8 cellular contexts compared by ENCODE assay signal in the genomic region with DNA sequence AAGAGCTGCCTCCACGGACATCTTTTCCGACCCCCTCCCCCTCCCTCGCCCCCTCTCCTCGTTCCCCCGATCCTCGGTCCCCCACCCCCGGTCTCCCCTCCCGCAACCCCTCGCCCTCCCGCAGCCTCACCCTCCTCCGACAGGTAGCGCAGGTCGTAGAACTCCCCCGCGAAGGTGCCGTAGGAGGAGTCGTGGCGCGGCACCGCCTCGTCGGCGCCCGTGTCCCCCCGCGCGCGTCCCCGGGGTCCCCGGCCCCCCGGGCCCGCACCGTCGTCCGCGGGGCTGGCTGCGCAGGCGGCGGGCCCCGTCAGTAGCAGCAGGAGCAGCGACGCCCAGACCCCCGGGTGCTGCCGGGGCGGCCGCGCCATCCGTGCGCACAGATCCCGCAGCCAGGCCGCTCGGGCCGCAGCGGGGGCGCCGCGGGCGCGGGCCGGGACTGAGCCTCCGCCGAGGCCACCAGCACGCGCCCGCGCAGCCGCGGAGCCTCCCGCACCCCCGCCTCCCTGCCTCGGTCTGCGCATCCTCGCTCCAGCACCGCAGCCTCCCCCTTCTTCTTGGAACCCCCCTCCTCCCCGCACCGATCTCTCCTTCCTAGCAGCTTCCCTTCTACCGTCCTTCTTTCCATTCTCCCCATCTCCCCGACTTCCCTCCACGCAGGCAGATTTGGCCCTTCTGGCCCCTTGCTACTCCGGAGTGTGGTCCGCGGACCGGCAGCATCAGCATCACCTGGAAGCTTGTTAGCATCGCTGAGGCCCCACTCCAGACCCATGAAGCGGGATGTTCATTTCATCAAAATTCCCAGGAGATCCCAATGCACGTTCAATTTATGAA. TPM values are rescaled to one million over a fixed set of nuclear protein-coding genes. Genes with fewer than 3 reads are reported as not detected.
DNase-seq lines count a peak whose midpoint lies in the region; TF ChIP-seq lines count a peak whose summit lies in the region.

A gene with protein sequence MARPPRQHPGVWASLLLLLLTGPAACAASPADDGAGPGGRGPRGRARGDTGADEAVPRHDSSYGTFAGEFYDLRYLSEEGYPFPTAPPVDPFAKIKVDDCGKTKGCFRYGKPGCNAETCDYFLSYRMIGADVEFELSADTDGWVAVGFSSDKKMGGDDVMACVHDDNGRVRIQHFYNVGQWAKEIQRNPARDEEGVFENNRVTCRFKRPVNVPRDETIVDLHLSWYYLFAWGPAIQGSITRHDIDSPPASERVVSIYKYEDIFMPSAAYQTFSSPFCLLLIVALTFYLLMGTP (minus strand): TSS at position 479 of the 831 bp plus-strand sequence. CDS start 111 bp downstream, at position 368.

- no peak for TF ChIP-seq POLR2A in esophagus squamous epithelium (IDR thresholded peaks at IDR 0.05)

- TF ChIP-seq CTCF in esophagus squamous epithelium (IDR thresholded peaks at IDR 0.05) = no peak

- intact Hi-C loops in esophagus squamous epithelium (cut with DNase I) = no loop called here

- H3K4me3 ChIP-seq in esophagus squamous epithelium (peak within 1 kb of the TSS in 3 of 4 donors; percentile 19 to 64 (median 47)), SJCRH30 (no peak within 1 kb of the TSS)

- peaks cover 0 to 10% (median 0%) of the 10 kb centered on the region in 3 donors for H3K4me1 ChIP-seq in esophagus squamous epithelium
- H3K4me1 ChIP-seq in SJCRH30 = peaks cover 9% of the 10 kb centered on the region

- H3K36me3 ChIP-seq in esophagus squamous epithelium (no peaks in the 10 kb centered on the region), SJCRH30 (no peaks in the 10 kb centered on the region)

- H3K27me3 ChIP-seq in esophagus squamous epithelium = peaks cover 0 to 69% (median 0%) of the 10 kb centered on the region in 4 donors
- H3K27me3 ChIP-seq in SJCRH30 = no peaks in the 10 kb centered on the region

- H3K9me3 ChIP-seq in esophagus squamous epithelium (no peaks in the 10 kb centered on the region), SJCRH30 (replicated peaks) (no peaks in the 10 kb centered on the region; the same call in 1 of the 2 replicates)

- 14 to 15% methylated on average over 25 to 48 of the region's 86 CpGs for WGBS in esophagus squamous epithelium, 2 donors

- peak; percentile 79 for DNase-seq in AG20443 (ENCODE audit: low spot score)
- peak; percentile 59 for DNase-seq in NCI-H2171 treated with DMSO at 0.1 percent for 48 hours (lab: John Stamatoyannopoulos, UW)
- no peak for DNase-seq in esophagus squamous epithelium (lab: John Stamatoyannopoulos, UW)
- peak; percentile 55 for DNase-seq in occipital lobe (lab: John Stamatoyannopoulos, UW)
- no peak for DNase-seq in SJCRH30
- no peak for DNase-seq in stimulated activated CD4-positive, alpha-beta T cell treated with anti-CD3 and anti-CD28 coated beads, Interleukin-4, amount 100 ng/mL, for 1 hour
- no peak for DNase-seq in A172 (ENCODE audit: low spot score)
- no peak for DNase-seq in stimulated activated naive CD4-positive, alpha-beta T cell treated with Interleukin-2 at 50 U/mL for 16 hours (lab: John Stamatoyannopoulos, UW)

- no peak within 1 kb of the TSS for H3K27ac ChIP-seq in esophagus squamous epithelium
- H3K27ac ChIP-seq in SJCRH30 = no peak within 1 kb of the TSS

RNA-seq across cellular contexts. Expression of the gene that starts here (rescaled TPM):
- total RNA-seq in esophagus squamous epithelium = 1 to 10 TPM in 1 of 4 donors, under 1 TPM in 2, not detected in 1; 0.04 to 1.5 (median 0.12) TPM
- 82.2 TPM for total RNA-seq in occipital lobe
- 0.02 TPM in 1 of 2 replicates, not detected in the other for total RNA-seq in SJCRH30 (2014; rRNA removed; shearing (Covaris generic))
- total RNA-seq in A172 (2014; rRNA removed; shearing (Covaris generic)) = not detected in 2 replicates

Comparison
In these comparisons a context has a peak if more than half of its experiments do, and no peak if none do; other contexts are left out.
1. RNA of the gene that starts here (total RNA-seq): 82.2 TPM in occipital lobe (single experiment); 0.04 to 1.5 TPM in esophagus squamous epithelium, 0.02 TPM in SJCRH30 and not detected in A172; every median in the first group is over 10 times any median in the second.
2. DNase-seq: peak in AG20443 (single experiment), NCI-H2171 treated with DMSO at 0.1 percent for 48 hours (single experiment) and occipital lobe (single experiment); none in esophagus squamous epithelium (single experiment), SJCRH30 (0 of 2), stimulated activated CD4-positive, alpha-beta T cell treated with anti-CD3 and anti-CD28 coated beads, Interleukin-4, amount 100 ng/mL, for 1 hour (single experiment), A172 (single experiment) and stimulated activated naive CD4-positive, alpha-beta T cell treated with Interleukin-2 at 50 U/mL for 16 hours (single experiment).